10 cellular contexts compared by ENCODE assay signal in the genomic region with DNA sequence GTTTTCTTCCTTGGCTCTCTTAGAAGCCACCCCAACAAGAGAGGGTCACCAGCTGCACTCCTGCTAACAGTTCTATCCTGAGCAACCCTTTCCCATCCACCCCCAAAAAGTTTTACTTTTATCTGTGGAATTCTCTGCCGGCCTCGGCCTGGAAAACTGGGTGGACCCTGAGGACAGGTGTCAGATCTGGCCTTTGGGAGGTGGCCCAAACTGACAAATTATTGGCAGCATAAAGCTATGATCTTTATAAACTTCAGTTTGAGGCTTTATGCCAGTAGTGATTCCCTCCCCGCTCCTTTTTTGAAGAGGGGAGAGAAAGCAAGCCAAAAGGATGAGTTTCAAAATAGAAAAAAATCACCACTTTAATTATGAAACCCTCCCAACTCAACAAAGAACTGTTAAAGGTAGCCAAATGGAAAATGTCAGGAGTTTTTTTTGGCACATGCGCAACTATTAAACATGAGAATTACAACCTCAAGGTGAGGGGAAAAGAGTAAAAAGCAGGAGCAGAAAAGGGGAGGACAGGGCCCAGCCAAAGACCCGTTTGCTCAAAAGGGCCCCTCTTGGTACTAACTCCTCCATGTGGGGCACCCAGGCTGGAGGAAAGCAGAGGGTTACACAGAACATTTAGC. TPM values are rescaled to one million over a fixed set of nuclear protein-coding genes. Genes with fewer than 3 reads are reported as not detected.
A peak's percentile ranks its signal among the peaks of the same experiment; 100 is the strongest.
DNase-seq lines count a peak whose midpoint lies in the region; TF ChIP-seq lines count a peak whose summit lies in the region.
"Had no signal": no experiment of that assay in that cellular context is flagged by ENCODE, and none has a peak within 500 bp of the region (broad histone marks: within the 10 kb centered on the region; RNA-seq: fewer than 3 reads in every experiment).

No MANE protein-coding gene starts in this region.

- CTCF ChIA-PET in mammary epithelial cell (lab: Charles Lee; ENCODE audit: low non-redundant PET) = no interaction called here

- no peak overlapping the region for H2AFZ ChIP-seq in mammary epithelial cell (ENCODE audit: low read depth, low read length)

- no peaks in the 10 kb centered on the region for H3K9me3 ChIP-seq in breast epithelium
- H3K9me3 ChIP-seq in mammary epithelial cell (replicated peaks; ENCODE audit: insufficient read depth, low read length) = no peaks in the 10 kb centered on the region
- no peaks in the 10 kb centered on the region for H3K9me3 ChIP-seq in iPS-20b (ENCODE audit: insufficient read depth, low read depth, low read length)
- H3K9me3 ChIP-seq in testis = no peaks in the 10 kb centered on the region

- peaks cover 0 to 18% of the 10 kb centered on the region in 2 donors for H3K4me1 ChIP-seq in breast epithelium
- peaks cover 27% of the 10 kb centered on the region for H3K4me1 ChIP-seq in mammary epithelial cell (ENCODE audit: insufficient read depth, low read length)
- peaks cover 45% of the 10 kb centered on the region for H3K4me1 ChIP-seq in iPS-20b (ENCODE audit: insufficient read depth, low read length)
- H3K4me1 ChIP-seq in testis = peaks cover 20% of the 10 kb centered on the region

- H3K27ac ChIP-seq in breast epithelium (peak overlapping the region; percentile 6 to 72), mammary epithelial cell (ENCODE audit: insufficient read depth, low read depth, low read length) (no peak overlapping the region), VCaP (peak overlapping the region; percentile 76), iPS-20b (ENCODE audit: low read length) (peak overlapping the region; percentile 24), testis (no peak overlapping the region)
- H3K27ac ChIP-seq: KMS-11 had no signal

- H3K9ac ChIP-seq in mammary epithelial cell (ENCODE audit: insufficient read depth, low read length) = no peak overlapping the region
- no peak overlapping the region for H3K9ac ChIP-seq in iPS-20b (ENCODE audit: low read depth, low read length)
- H3K9ac ChIP-seq: KMS-11 had no signal

- dilution Hi-C loops in mammary epithelial cell (cut with HindIII; ENCODE audit: low sequenced_read_pairs) = loop anchor here (5.0 kb wide), 1 partner anchor 40 kb away; no protein-coding TSS in a partner anchor

- no peaks in the 10 kb centered on the region for H3K36me3 ChIP-seq in breast epithelium
- H3K36me3 ChIP-seq in mammary epithelial cell (ENCODE audit: insufficient read depth, low read length) = no peaks in the 10 kb centered on the region
- H3K36me3 ChIP-seq in iPS-20b (ENCODE audit: insufficient read depth, low read depth, low read length) = no peaks in the 10 kb centered on the region
- no peaks in the 10 kb centered on the region for H3K36me3 ChIP-seq in testis (ENCODE audit: low read depth, missing control alignments)

- no TSS peak for BruUV-seq in mammary epithelial cell (replicated peaks; lab: Mats Ljungman, UMichigan)

- in situ Hi-C loops in mammary epithelial cell (cut with MboI; ENCODE audit: low sequenced_read_pairs in 2 of 2) = no loop called here

- H3K79me2 ChIP-seq in mammary epithelial cell (ENCODE audit: insufficient read depth, low read length) = peaks cover 93% of the 10 kb centered on the region

- TF ChIP-seq CTCF in breast epithelium (IDR thresholded peaks at IDR 0.05) (no peak), mammary epithelial cell (conservative IDR thresholded peaks at IDR 0.05 in 1 of 2, IDR thresholded peaks at IDR 0.05 in 1 of 2; ENCODE audit: extremely low read depth in 1 of 2, insufficient read depth in 1 of 2, low read depth in 1 of 2, low read length in 2 of 2) (no peak), VCaP (conservative IDR thresholded peaks at IDR 0.05) (no peak), testis (IDR thresholded peaks at IDR 0.05) (no peak)

- H3K27me3 ChIP-seq in breast epithelium (no peaks in the 10 kb centered on the region), mammary epithelial cell (ENCODE audit: insufficient read depth, low read length) (no peaks in the 10 kb centered on the region), iPS-20b (ENCODE audit: insufficient read depth, low read length) (no peaks in the 10 kb centered on the region), testis (no peaks in the 10 kb centered on the region)

- H3K4me3 ChIP-seq in breast epithelium = no peak overlapping the region
- H3K4me3 ChIP-seq in mammary epithelial cell (replicated peaks in 1 of 3; ENCODE audit: insufficient read depth in 1 of 3, low read depth in 2 of 3, low read length in 3 of 3) = no peak overlapping the region
- no peak overlapping the region for H3K4me3 ChIP-seq in iPS-20b (ENCODE audit: low read length)
- H3K4me3 ChIP-seq in testis = no peak overlapping the region

- intact Hi-C loops in breast epithelium (cut with DNase I; ENCODE audit: low total_unique reads) (no loop called here), mammary epithelial cell (cut with micrococcal nuclease) (no loop called here), testis (cut with DNase I; ENCODE audit: low total_unique reads) (no loop called here)

- TF ChIP-seq POLR2A in breast epithelium (IDR thresholded peaks at IDR 0.05) (no peak), testis (IDR thresholded peaks at IDR 0.05) (no peak)

- no peaks in the 10 kb centered on the region for H4K20me1 ChIP-seq in mammary epithelial cell (ENCODE audit: insufficient read depth, low read length)

- no peak overlapping the region for H3K4me2 ChIP-seq in mammary epithelial cell (ENCODE audit: insufficient read depth, low read depth, low read length)
- H3K4me2 ChIP-seq: KMS-11 had no signal

- 19% methylated on average over 5 of the region's 5 CpGs for WGBS in mammary epithelial cell (ENCODE audit: low coverage, missing lambda C conversion rate)
- WGBS in testis, 2 donors = 36 to 40% methylated on average over 5 of the region's 5 CpGs

- DNase-seq in breast epithelium (ENCODE audit: low spot score in 2 of 2) = no peak
- no peak for DNase-seq in mammary epithelial cell
- DNase-seq in testis = peak; percentile 27
- DNase-seq in central memory CD4-positive, alpha-beta T cell = no peak
- DNase-seq in DMS79 (lab: John Stamatoyannopoulos, UW) = no peak
- no peak for DNase-seq in anterior cingulate cortex (lab: John Stamatoyannopoulos, UW)
- DNase-seq: GOT3 had no signal

RNA-seq across cellular contexts. Expression of a gene that starts 49.5 kb away (rescaled TPM):
- total RNA-seq in breast epithelium (10 to 100 TPM; 60.3 to 81.5 (median 64.0) TPM), mammary epithelial cell (10 to 100 TPM; 39.2 to 62.0 TPM), testis (10 to 100 TPM; 60.6 to 61.8 TPM)
- polyA plus RNA-seq in mammary epithelial cell (21.2 TPM), testis (ENCODE audit: insufficient read depth, low read depth, low replicate concordance) (46.3 TPM)
- polyA minus RNA-seq in mammary epithelial cell = 61.3 TPM

Comparison
In these comparisons a context has a peak if more than half of its experiments do, and no peak if none do; other contexts are left out.
1. H3K27ac ChIP-seq: peak in breast epithelium (2 of 2), VCaP (single experiment) and iPS-20b (single experiment); none in mammary epithelial cell (single experiment) and testis (0 of 2).